In genomic region chr4:155780773-155781172, GRCh38 we compare ENCODE assay signal across 20 cellular contexts. TPM values are rescaled to one million over a fixed set of nuclear protein-coding genes. Genes with fewer than 3 reads are reported as not detected.
DNase-seq lines count a peak whose midpoint lies in the region; ATAC-seq, FAIRE-seq and TF ChIP-seq lines count a peak whose summit lies in the region.
"Had no signal": no experiment of that assay in that cellular context is flagged by ENCODE, and none has a peak within 500 bp of the region (broad histone marks: within the 10 kb centered on the region; RNA-seq: fewer than 3 reads in every experiment).

No MANE protein-coding gene starts in this region.

- TF ChIP-seq EP300 in esophagus muscularis mucosa (IDR thresholded peaks at IDR 0.05), result no peak
- TF ChIP-seq EP300 in upper lobe of left lung (IDR thresholded peaks at IDR 0.05), result no peak
- TF ChIP-seq EP300 in HepG2 (IDR thresholded peaks at IDR 0.05; ENCODE audit: low read depth in 2 of 2, low read length in 2 of 2), result no peak
- no peak for TF ChIP-seq EP300 in HepG2 (CRISPR knock-in tag; IDR thresholded peaks at IDR 0.05; ENCODE audit: borderline replicate concordance)

- H3K27me3 ChIP-seq in Karpas-422 (ENCODE audit: low read length), result no peaks in the 10 kb centered on the region
- H3K27me3 ChIP-seq in esophagus muscularis mucosa, result no peaks in the 10 kb centered on the region
- no peaks in the 10 kb centered on the region for H3K27me3 ChIP-seq in mesenchymal stem cell (ENCODE audit: control insufficient read depth in 1 of 2, insufficient read depth in 1 of 2, low read length in 2 of 2)
- no peaks in the 10 kb centered on the region for H3K27me3 ChIP-seq in right lobe of liver
- H3K27me3 ChIP-seq in upper lobe of left lung, result no peaks in the 10 kb centered on the region
- no peaks in the 10 kb centered on the region for H3K27me3 ChIP-seq in HepG2 (ENCODE audit: control insufficient read depth in 1 of 2, insufficient read depth in 2 of 2, low read length in 2 of 2)

- POLR2A ChIA-PET in HepG2 (lab: Yijun Ruan, JAX), result no interaction called here

- no peak overlapping the region for H2BK12ac ChIP-seq in mesenchymal stem cell (ENCODE audit: low read length in 2 of 2)

- no peak overlapping the region for H4K91ac ChIP-seq in mesenchymal stem cell (ENCODE audit: low read length)

- no peak overlapping the region for H2AK5ac ChIP-seq in mesenchymal stem cell (ENCODE audit: low read length, severe bottlenecking)

- BruUV-seq in HepG2 (replicated peaks; lab: Mats Ljungman, UMichigan), result no TSS peak

- H3K79me2 ChIP-seq in Karpas-422 (ENCODE audit: low read length) (no peaks in the 10 kb centered on the region), HepG2 (ENCODE audit: insufficient read depth, low read length) (no peaks in the 10 kb centered on the region)

- H2BK5ac ChIP-seq in mesenchymal stem cell (ENCODE audit: low read depth, low read length, poor library complexity, severe bottlenecking), result no peak overlapping the region

- CTCF ChIA-PET in HepG2 (lab: Yijun Ruan, JAX; ENCODE audit: low intra/inter-chr PET ratio, low total read pairs), result no interaction called here

- intact Hi-C loops in esophagus muscularis mucosa (cut with DNase I), result no loop called here
- intact Hi-C loops in right lobe of liver (cut with DNase I), result loop anchor here in 1 of 2 donors (10.0 kb wide), 1 partner anchor 346 kb away; no protein-coding TSS in a partner anchor
- intact Hi-C loops in HepG2 (cut with micrococcal nuclease; ENCODE audit: unreplicated experiment), result no loop called here

- H2BK120ac ChIP-seq in mesenchymal stem cell (ENCODE audit: low read depth, low read length), result no peak overlapping the region

- no peak for ATAC-seq in right lobe of liver
- ATAC-seq in upper lobe of left lung (ENCODE audit: low FRiP score in 2 of 2), result no peak
- ATAC-seq in GM18520 (IDR thresholded peaks at IDR 0.05; ENCODE audit: unreplicated experiment), result no peak
- no peak for ATAC-seq in HepG2
- ATAC-seq: activated naive CD4-positive, alpha-beta T cell treated with anti-CD3 and anti-CD28 coated beads, Interleukin-2, amount 50 U/mL, for 72 hours had no signal

- H3K4me3 ChIP-seq in Karpas-422 (ENCODE audit: low read length), result no peak overlapping the region
- H3K4me3 ChIP-seq in esophagus muscularis mucosa, result no peak overlapping the region
- no peak overlapping the region for H3K4me3 ChIP-seq in mesenchymal stem cell (ENCODE audit: insufficient read depth in 1 of 2, low read depth in 1 of 2, low read length in 2 of 2)
- no peak overlapping the region for H3K4me3 ChIP-seq in right lobe of liver
- H3K4me3 ChIP-seq in upper lobe of left lung, result no peak overlapping the region
- no peak overlapping the region for H3K4me3 ChIP-seq in HepG2 (replicated peaks in 1 of 3; ENCODE audit: insufficient read depth in 1 of 3, low read depth in 2 of 3, low read length in 3 of 3)

- TF ChIP-seq CTCF in esophagus muscularis mucosa (IDR thresholded peaks at IDR 0.05), result no peak
- TF ChIP-seq CTCF in right lobe of liver (IDR thresholded peaks at IDR 0.05), result no peak
- TF ChIP-seq CTCF in upper lobe of left lung (IDR thresholded peaks at IDR 0.05), result no peak
- TF ChIP-seq CTCF in HepG2 (CRISPR knock-in tag; IDR thresholded peaks at IDR 0.05), result no peak

- FAIRE-seq in HepG2 (lab: Jason Lieb, UNC), result no peak
- FAIRE-seq: endothelial cell of umbilical vein, H1 had no signal

- in situ Hi-C loops in HepG2 (cut with HindIII; ENCODE audit: extremely low pct_ligation_motif_present, low pct_unique_long_range_greater_than_20kb), result loop anchor here (25.0 kb wide), 1 partner anchor 343 kb away; no protein-coding TSS in a partner anchor

- no peak overlapping the region for H3K14ac ChIP-seq in mesenchymal stem cell (ENCODE audit: low read length in 2 of 2)

- no peak overlapping the region for H3K4ac ChIP-seq in mesenchymal stem cell (ENCODE audit: low read depth in 1 of 2, low read length in 2 of 2)

- no peaks in the 10 kb centered on the region for H3K9me2 ChIP-seq in Karpas-422 (replicated peaks; ENCODE audit: insufficient read depth, low read length)

- WGBS in esophagus muscularis mucosa, result 23% methylated on average over 1 of the region's 1 CpG
- WGBS in mesenchymal stem cell, result no CpG with 5 or more reads among the region's 1 CpG
- 62% methylated on average over 1 of the region's 1 CpG for WGBS in right lobe of liver (ENCODE audit: insufficient coverage, low coverage, low lambda C conversion rate, missing lambda C conversion rate)
- 69 to 72% methylated on average over 1 of the region's 1 CpG for WGBS in upper lobe of left lung, 2 donors
- 0% methylated on average over 1 of the region's 1 CpG for WGBS in HepG2 (ENCODE audit: low lambda C conversion rate)

- no peak overlapping the region for H2BK15ac ChIP-seq in mesenchymal stem cell (ENCODE audit: low read depth, poor library complexity, severe bottlenecking)

- no peak overlapping the region for H3K23ac ChIP-seq in mesenchymal stem cell (ENCODE audit: low read length in 2 of 2)

- no peak for TF ChIP-seq RAD21 in HepG2 (CRISPR knock-in tag; IDR thresholded peaks at IDR 0.05)

- no peaks in the 10 kb centered on the region for H3K79me1 ChIP-seq in mesenchymal stem cell (replicated peaks; ENCODE audit: low read length, poor library complexity, severe bottlenecking)

- H3K4me2 ChIP-seq in Karpas-422 (ENCODE audit: low read depth, low read length, poor library complexity, severe bottlenecking) (peak overlapping the region; percentile 38), mesenchymal stem cell (ENCODE audit: low read length, poor library complexity, severe bottlenecking) (no peak overlapping the region), HepG2 (ENCODE audit: low read depth, low read length) (no peak overlapping the region)

- H3K36me3 ChIP-seq in Karpas-422 (ENCODE audit: insufficient read depth, low read length) (no peaks in the 10 kb centered on the region), esophagus muscularis mucosa (no peaks in the 10 kb centered on the region), mesenchymal stem cell (ENCODE audit: control insufficient read depth in 1 of 2, insufficient read depth in 2 of 2, low read depth in 1 of 2, low read length in 2 of 2) (no peaks in the 10 kb centered on the region), right lobe of liver (no peaks in the 10 kb centered on the region), upper lobe of left lung (no peaks in the 10 kb centered on the region), HepG2 (replicated peaks in 1 of 2; ENCODE audit: control insufficient read depth in 1 of 2, insufficient read depth in 2 of 2, low read length in 2 of 2) (no peaks in the 10 kb centered on the region)

- H3K18ac ChIP-seq in mesenchymal stem cell (ENCODE audit: low read depth in 1 of 2, low read length in 2 of 2), result no peak overlapping the region

- TF ChIP-seq POLR2A in esophagus muscularis mucosa (IDR thresholded peaks at IDR 0.05; ENCODE audit: low read depth) (no peak), right lobe of liver (IDR thresholded peaks at IDR 0.05) (no peak), upper lobe of left lung (IDR thresholded peaks at IDR 0.05) (no peak), HepG2 (IDR thresholded peaks at IDR 0.05; ENCODE audit: insufficient read depth in 1 of 2, low read depth in 2 of 2, low read length in 2 of 2) (no peak)

- DNase-seq in AG08395 (ENCODE audit: low spot score) (peak; percentile 9), Karpas-422 (no peak), esophagus muscularis mucosa (ENCODE audit: extremely low spot score) (no peak), mesenchymal stem cell (peak; percentile 35), right lobe of liver (no peak), upper lobe of left lung (no peak), HepG2 (ENCODE audit: low spot score) (no peak)
- DNase-seq: activated CD4-positive, alpha-beta memory T cell treated with anti-CD3 and anti-CD28 coated beads, Interleukin-2, amount 10 ng/mL, durations not matched to agents 7 days and 5 days; anterior cingulate cortex; DMS53; GF-D8; hypothalamus; Kasumi-1; NCI-H69; posterior cingulate gyrus had no signal

- no peak overlapping the region for H4K8ac ChIP-seq in mesenchymal stem cell (ENCODE audit: low read length)

- H3K27ac ChIP-seq in Karpas-422 (ENCODE audit: low read length) (peak overlapping the region; percentile 45), esophagus muscularis mucosa (replicated peaks in 1 of 4) (peak overlapping the region in 3 of 4 donors; percentile 45 to 57 (median 47)), mesenchymal stem cell (ENCODE audit: low read length, poor library complexity, severe bottlenecking) (no peak overlapping the region), right lobe of liver (no peak overlapping the region), upper lobe of left lung (no peak overlapping the region), HepG2 (ENCODE audit: extremely low read length, insufficient read depth, low read length) (no peak overlapping the region)

- H3K9me3 ChIP-seq in Karpas-422 (ENCODE audit: low read length) (no peaks in the 10 kb centered on the region), esophagus muscularis mucosa (no peaks in the 10 kb centered on the region), mesenchymal stem cell (ENCODE audit: control insufficient read depth, low read length) (no peaks in the 10 kb centered on the region), right lobe of liver (no peaks in the 10 kb centered on the region), upper lobe of left lung (no peaks in the 10 kb centered on the region), HepG2 (ENCODE audit: low read length) (no peaks in the 10 kb centered on the region)

- H3K4me1 ChIP-seq in Karpas-422 (ENCODE audit: low read length) (peaks cover 76% of the 10 kb centered on the region), esophagus muscularis mucosa (peaks cover 10 to 55% (median 50%) of the 10 kb centered on the region in 4 donors), mesenchymal stem cell (ENCODE audit: control insufficient read depth, insufficient read depth, low read depth, low read length) (no peaks in the 10 kb centered on the region), right lobe of liver (peaks cover 0 to 28% (median 4%) of the 10 kb centered on the region in 4 donors), upper lobe of left lung (peaks cover 4 to 19% (median 12%) of the 10 kb centered on the region in 4 donors), HepG2 (ENCODE audit: insufficient read depth, low read length) (no peaks in the 10 kb centered on the region)

- H4K20me1 ChIP-seq in Karpas-422 (ENCODE audit: insufficient read depth, low read depth, low read length) (no peaks in the 10 kb centered on the region), HepG2 (ENCODE audit: insufficient read depth, low read length) (no peaks in the 10 kb centered on the region)

- H3K9ac ChIP-seq in Karpas-422 (ENCODE audit: low read length), result no peak overlapping the region
- no peak overlapping the region for H3K9ac ChIP-seq in mesenchymal stem cell (ENCODE audit: low read length)
- H3K9ac ChIP-seq in HepG2 (ENCODE audit: insufficient read depth, low read depth, low read length), result no peak overlapping the region

- peak overlapping the region; percentile 82; the same call in 1 of the 2 replicates for H2AFZ ChIP-seq in Karpas-422 (ENCODE audit: low read length)
- no peak overlapping the region for H2AFZ ChIP-seq in mesenchymal stem cell (ENCODE audit: low read depth, low read length)
- H2AFZ ChIP-seq in HepG2 (ENCODE audit: low read length), result no peak overlapping the region

RNA-seq across cellular contexts. Expression of gene GUCY1B1, which starts 22.0 kb away (rescaled TPM):
- 0.47 and 3.2 TPM in 2 replicates for total RNA-seq in Karpas-422 (2014; rRNA removed; shearing (Covaris generic); ENCODE audit: low replicate concordance)
- 10 to 100 TPM; 30.6 to 61.9 (median 41.6) TPM for total RNA-seq in esophagus muscularis mucosa
- 6.1 TPM for polyA plus RNA-seq in mesenchymal stem cell (2013, experiment 1 of 2)
- 6.1 TPM for polyA plus RNA-seq in mesenchymal stem cell (2013, experiment 2 of 2)
- 1 to 10 TPM; 1.6 to 5.6 (median 3.9) TPM for total RNA-seq in right lobe of liver
- 10 to 100 TPM in 3 of 6 donors, 1 to 10 TPM in 3; 8.1 to 24.1 (median 13.2) TPM for total RNA-seq in upper lobe of left lung
- not detected in 2 replicates for total RNA-seq in HepG2 (2016; rRNA removed; fragmentation: Illumina TruSeq; extraction: Trizol)
- total RNA-seq in HepG2 (2016; cell fraction: cytosol; rRNA removed; fragmentation: Illumina TruSeq; extraction: Trizol; ENCODE audit: low read depth), result not detected in 2 replicates
- not detected in 2 replicates for total RNA-seq in HepG2 (2016; cell fraction: insoluble cytoplasmic fraction; rRNA removed; fragmentation: Illumina TruSeq; extraction: Trizol)
- not detected in 2 replicates for total RNA-seq in HepG2 (2016; cell fraction: membrane; rRNA removed; fragmentation: Illumina TruSeq; extraction: Trizol)
- total RNA-seq in HepG2 (2016; cell fraction: nucleus; rRNA removed; fragmentation: Illumina TruSeq; extraction: Trizol), result not detected in 2 replicates
- polyA plus RNA-seq in HepG2 (2011; rRNA removed), result not detected in 2 replicates
- not detected in 2 replicates for polyA plus RNA-seq in HepG2 (2011; cell fraction: cytosol; rRNA removed)
- polyA plus RNA-seq in HepG2 (2011; cell fraction: nucleus; rRNA removed), result not detected in 2 replicates
- not detected in 2 replicates for polyA plus RNA-seq in HepG2 (2012)
- not detected in 2 replicates for polyA plus RNA-seq in HepG2 (2016; cell fraction: cytosol; fragmentation: Illumina TruSeq; extraction: Trizol; ENCODE audit: low read depth)
- not detected in 2 replicates for polyA plus RNA-seq in HepG2 (2016; cell fraction: insoluble cytoplasmic fraction; fragmentation: Illumina TruSeq; extraction: Trizol; ENCODE audit: low read depth)
- not detected in 2 replicates for polyA plus RNA-seq in HepG2 (2016; cell fraction: membrane; fragmentation: Illumina TruSeq; extraction: Trizol; ENCODE audit: low read depth)
- polyA plus RNA-seq in HepG2 (2016; cell fraction: nucleus; fragmentation: Illumina TruSeq; extraction: Trizol; ENCODE audit: insufficient read depth, low read depth), result not detected in 2 replicates
- polyA minus RNA-seq in HepG2 (2011; rRNA and poly(A)+ RNA removed; ENCODE audit: low replicate concordance), result not detected in 2 replicates
- not detected in 2 replicates for polyA minus RNA-seq in HepG2 (2011; cell fraction: cytosol; rRNA and poly(A)+ RNA removed)
- not detected in 2 replicates for polyA minus RNA-seq in HepG2 (2011; cell fraction: nucleus; rRNA and poly(A)+ RNA removed)
- total RNA-seq: A673 had no signal

Comparison
In these comparisons a context has a peak if more than half of its experiments do, and no peak if none do; other contexts are left out.
1. DNase-seq: peak in AG08395 (single experiment) and mesenchymal stem cell (single experiment); none in Karpas-422 (single experiment), esophagus muscularis mucosa (single experiment), right lobe of liver (0 of 3), upper lobe of left lung (0 of 2) and HepG2 (single experiment).
2. H3K27ac ChIP-seq: peak in Karpas-422 (single experiment) and esophagus muscularis mucosa (3 of 4); none in mesenchymal stem cell (single experiment), right lobe of liver (0 of 3), upper lobe of left lung (0 of 4) and HepG2 (single experiment).